In genomic region chr11:102727890-102728289, GRCh38 we compare ENCODE assay signal across 16 cellular contexts. TPM values are rescaled to one million over a fixed set of nuclear protein-coding genes. Genes with fewer than 3 reads are reported as not detected.
DNase-seq lines count a peak whose midpoint lies in the region; FAIRE-seq and TF ChIP-seq lines count a peak whose summit lies in the region.
"Had no signal": no experiment of that assay in that cellular context is flagged by ENCODE, and none has a peak within 500 bp of the region (broad histone marks: within the 10 kb centered on the region; RNA-seq: fewer than 3 reads in every experiment).

No MANE protein-coding gene starts in this region.

- no peak for TF ChIP-seq CTCF in HFFc6 (IDR thresholded peaks at IDR 0.05)
- no peak for TF ChIP-seq CTCF in retinal pigment epithelial cell (conservative IDR thresholded peaks at IDR 0.05; ENCODE audit: low read depth, low read length)

- no peak overlapping the region for H2BK5ac ChIP-seq in neuronal stem cell (ENCODE audit: low read length)

- H3K36me3 ChIP-seq in CD8-positive, alpha-beta memory T cell (ENCODE audit: insufficient read depth, low read length) = no peaks in the 10 kb centered on the region
- peaks cover 0 to 2% of the 10 kb centered on the region in 2 donors for H3K36me3 ChIP-seq in neuronal stem cell (replicated peaks in 1 of 2; ENCODE audit: control insufficient read depth in 2 of 2, insufficient read depth in 2 of 2, low read length in 2 of 2)

- H3K27me3 Mint-ChIP-seq in HFFc6 (ENCODE audit: insufficient read depth) = peaks cover 11% of the 10 kb centered on the region
- H3K27me3 Mint-ChIP-seq in CD8-positive, alpha-beta memory T cell = peaks cover 1 to 11% of the 10 kb centered on the region in 2 donors

- H3K4ac ChIP-seq in neuronal stem cell (ENCODE audit: low read length) = no peak overlapping the region

- POLR2A ChIA-PET in CD8-positive, alpha-beta memory T cell (lab: Charles Lee) = no interaction called here

- H3K4me1 Mint-ChIP-seq in HFFc6 (ENCODE audit: low read depth) = peaks cover 17% of the 10 kb centered on the region
- no peaks in the 10 kb centered on the region for H3K4me1 Mint-ChIP-seq in CD8-positive, alpha-beta memory T cell

- no peak overlapping the region for H4K91ac ChIP-seq in neuronal stem cell (ENCODE audit: low read depth, low read length, poor library complexity)

- H3K4me2 ChIP-seq in neuronal stem cell (ENCODE audit: insufficient read depth, low read length, poor library complexity, severe bottlenecking) = no peak overlapping the region

- no peak overlapping the region for H3K23ac ChIP-seq in neuronal stem cell (ENCODE audit: low read depth, low read length, poor library complexity)

- 0 out of 2 replicates have a peak, but pooled peaks cover 4% of the 10 kb centered on the region for H3K36me3 Mint-ChIP-seq in HFFc6 (ENCODE audit: low read depth)
- H3K36me3 Mint-ChIP-seq in CD8-positive, alpha-beta memory T cell = no peaks in the 10 kb centered on the region

- no peaks in the 10 kb centered on the region for H3K27me3 ChIP-seq in CD8-positive, alpha-beta memory T cell (ENCODE audit: insufficient read depth, low read length, poor library complexity, severe bottlenecking)
- H3K27me3 ChIP-seq in neuronal stem cell (ENCODE audit: control insufficient read depth in 3 of 3, insufficient read depth in 3 of 3, low read depth in 1 of 3, low read length in 3 of 3) = no peaks in the 10 kb centered on the region
- H3K27me3 ChIP-seq: testis had no signal

- H3K27ac Mint-ChIP-seq in HFFc6 = peak overlapping the region; percentile 55; the same call in 1 of the 2 replicates
- H3K27ac Mint-ChIP-seq in CD8-positive, alpha-beta memory T cell = peak overlapping the region in 1 of 8 donors; percentile 7

- no peaks in the 10 kb centered on the region for H3K9me3 Mint-ChIP-seq in HFFc6
- H3K9me3 Mint-ChIP-seq in CD8-positive, alpha-beta memory T cell = peaks cover 0 to 4% (median 3%) of the 10 kb centered on the region in 5 donors

- peaks cover 3% of the 10 kb centered on the region for H3K79me1 ChIP-seq in neuronal stem cell (ENCODE audit: low read depth, low read length)

- peak overlapping the region; percentile 36; the same call in 1 of the 2 replicates for H3K4me3 Mint-ChIP-seq in HFFc6
- H3K4me3 Mint-ChIP-seq in CD8-positive, alpha-beta memory T cell = no peak overlapping the region

- H2BK12ac ChIP-seq in neuronal stem cell (ENCODE audit: low read length) = no peak overlapping the region

- peak overlapping the region; percentile 19 for H3K27ac ChIP-seq in epithelial cell of prostate
- H3K27ac ChIP-seq in CD8-positive, alpha-beta memory T cell (ENCODE audit: low read depth, low read length) = no peak overlapping the region
- H3K27ac ChIP-seq in neuronal stem cell (replicated peaks; ENCODE audit: low read length) = no peak overlapping the region
- H3K27ac ChIP-seq: testis, VCaP had no signal

- DNase-seq in HFFc6 (peak; percentile 48), RCC 7860 (ENCODE audit: low spot score) (peak; percentile 29), epithelial cell of prostate (ENCODE audit: low read depth, low spot score) (peak; percentile 64), retinal pigment epithelial cell (ENCODE audit: low read depth) (peak; percentile 33), neuronal stem cell (ENCODE audit: low spot score) (no peak), NCI-H2107 (lab: John Stamatoyannopoulos, UW) (no peak), dedifferentiated amniotic fluid mesenchymal stem cell (ENCODE audit: extremely low spot score) (no peak)
- DNase-seq in CD8-positive, alpha-beta memory T cell = no peak
- DNase-seq: activated T-cell treated with anti-CD3 and anti-CD28 coated beads for 4 hours, amniotic stem cell, DMS 273 treated with DMSO at 0.1 percent for 48 hours, testis had no signal

- CTCF ChIA-PET in CD8-positive, alpha-beta memory T cell (lab: Charles Lee) = no interaction called here

- FAIRE-seq in RCC 7860 (lab: Jason Lieb, UNC) = no peak
- FAIRE-seq: K562 had no signal

- no peak overlapping the region for H2BK120ac ChIP-seq in neuronal stem cell (ENCODE audit: low read depth, low read length)

- no peak overlapping the region for H3K14ac ChIP-seq in neuronal stem cell (ENCODE audit: low read length)

- H4K8ac ChIP-seq in neuronal stem cell (ENCODE audit: low read depth, low read length) = no peak overlapping the region

- no peaks in the 10 kb centered on the region for H3K9me3 ChIP-seq in CD8-positive, alpha-beta memory T cell (ENCODE audit: low read length)
- peaks cover 0 to 2% of the 10 kb centered on the region in 2 donors for H3K9me3 ChIP-seq in neuronal stem cell (replicated peaks in 1 of 2; ENCODE audit: control insufficient read depth in 2 of 2, insufficient read depth in 1 of 2, low read depth in 1 of 2, low read length in 2 of 2)
- H3K9me3 ChIP-seq: testis had no signal

- H3K4me1 ChIP-seq in CD8-positive, alpha-beta memory T cell (ENCODE audit: insufficient read depth, low read length) = no peaks in the 10 kb centered on the region
- H3K4me1 ChIP-seq in neuronal stem cell (ENCODE audit: control insufficient read depth in 2 of 2, insufficient read depth in 1 of 2, low read depth in 1 of 2, low read length in 2 of 2) = peaks cover 0 to 1% of the 10 kb centered on the region in 2 donors
- H3K4me1 ChIP-seq: testis had no signal

- H2BK15ac ChIP-seq in neuronal stem cell (ENCODE audit: low read length) = no peak overlapping the region

- H2AFZ ChIP-seq in neuronal stem cell (ENCODE audit: low read length) = no peak overlapping the region

- H3K9ac ChIP-seq in neuronal stem cell (ENCODE audit: low read depth, low read length, poor library complexity) = no peak overlapping the region

- H3K4me3 ChIP-seq in retinal pigment epithelial cell (ENCODE audit: low read length) (no peak overlapping the region), neuronal stem cell (ENCODE audit: low read length in 2 of 2) (no peak overlapping the region)
- no peak overlapping the region for H3K4me3 ChIP-seq in CD8-positive, alpha-beta memory T cell (ENCODE audit: low read length)
- H3K4me3 ChIP-seq: K562, testis had no signal

- H3K18ac ChIP-seq in neuronal stem cell (ENCODE audit: low read length) = no peak overlapping the region

- no CpG with 5 or more reads among the region's 2 CpGs for WGBS in neuronal stem cell (ENCODE audit: extremely low coverage in 2 of 2, insufficient read length in 2 of 2, insufficient replicate concordance in 1 of 2), 2 donors

- H2AK5ac ChIP-seq in neuronal stem cell (ENCODE audit: low read depth, low read length) = no peak overlapping the region

RNA-seq across cellular contexts. Expression of gene MMP8, which starts 3.1 kb away (rescaled TPM):
- total RNA-seq in HFFc6 (2021; fragmentation: NEBNext Ultra II Directional; extraction: Animal tissue kit (Norgen Biotek cat#: 25700)) = not detected
- total RNA-seq in CD8-positive, alpha-beta memory T cell = not detected
- not detected for polyA plus RNA-seq in CD8-positive, alpha-beta memory T cell
- polyA plus RNA-seq in neuronal stem cell (2013, experiment 1 of 2) = not detected
- not detected for polyA plus RNA-seq in neuronal stem cell (2013, experiment 2 of 2)
- total RNA-seq: K562, Right ventricle myocardium inferior had no signal
- polyA plus RNA-seq: K562 had no signal

RNA-seq across cellular contexts. Expression of gene MMP27, which starts 22.3 kb away (rescaled TPM):
- total RNA-seq in HFFc6 (2021; fragmentation: NEBNext Ultra II Directional; extraction: Animal tissue kit (Norgen Biotek cat#: 25700)) = not detected
- not detected for total RNA-seq in CD8-positive, alpha-beta memory T cell
- polyA plus RNA-seq in CD8-positive, alpha-beta memory T cell = not detected
- not detected for polyA plus RNA-seq in neuronal stem cell (2013, experiment 1 of 2)
- not detected for polyA plus RNA-seq in neuronal stem cell (2013, experiment 2 of 2)
- total RNA-seq: K562, mononuclear cell, Right ventricle myocardium inferior, testis had no signal
- polyA plus RNA-seq: K562 had no signal

RNA-seq across cellular contexts. Expression of gene MMP10, which starts 52.5 kb away (rescaled TPM):
- total RNA-seq in HFFc6 (2021; fragmentation: NEBNext Ultra II Directional; extraction: Animal tissue kit (Norgen Biotek cat#: 25700)) = 1 to 10 TPM in 4 of 6 experiments, under 1 TPM in 2; 0.33 to 3.9 (median 1.1) TPM
- total RNA-seq in CD8-positive, alpha-beta memory T cell = not detected
- not detected for polyA plus RNA-seq in CD8-positive, alpha-beta memory T cell
- not detected for polyA plus RNA-seq in neuronal stem cell (2013, experiment 1 of 2)
- polyA plus RNA-seq in neuronal stem cell (2013, experiment 2 of 2) = not detected
- total RNA-seq: K562, Right ventricle myocardium inferior had no signal
- polyA plus RNA-seq: K562 had no signal

Comparison
In these comparisons a context has a peak if more than half of its experiments do, and no peak if none do; other contexts are left out.
1. DNase-seq: peak in HFFc6 (single experiment), RCC 7860 (single experiment), epithelial cell of prostate (single experiment) and retinal pigment epithelial cell (single experiment); none in CD8-positive, alpha-beta memory T cell (0 of 5), neuronal stem cell (single experiment), NCI-H2107 (single experiment) and dedifferentiated amniotic fluid mesenchymal stem cell (single experiment).